9 cellular contexts compared by ENCODE assay signal in genomic region chr17:60743812-60744211, GRCh38.
A peak's percentile ranks its signal among the peaks of the same experiment; 100 is the strongest.
DNase-seq lines count a peak whose midpoint lies in the region; ATAC-seq and TF ChIP-seq lines count a peak whose summit lies in the region.
"Had no signal": no experiment of that assay in that cellular context is flagged by ENCODE, and none has a peak within 500 bp of the region (broad histone marks: within the 10 kb centered on the region; RNA-seq: fewer than 3 reads in every experiment).

No MANE protein-coding gene starts in this region.

- H2AK5ac ChIP-seq in IMR-90 (ENCODE audit: low read depth, low read length) (0 out of 2 replicates have a peak overlapping the region, but pooled peaks have one; percentile 15), mesenchymal stem cell (ENCODE audit: low read length, severe bottlenecking) (no peak overlapping the region)

- TF ChIP-seq CTCF in A673 (conservative IDR thresholded peaks at IDR 0.05; ENCODE audit: low read depth, low read length) = no peak
- TF ChIP-seq CTCF in IMR-90 (conservative IDR thresholded peaks at IDR 0.05; ENCODE audit: low read depth, low read length) = no peak

- CTCF ChIA-PET in A673 (lab: Charles Lee) = interaction anchor here (0.7 kb wide), 1 partner anchor 23 kb away, joined by 3 read pairs; no protein-coding TSS in a partner anchor
- CTCF ChIA-PET in IMR-90 (lab: Yijun Ruan, JAX) = interaction anchor here (0.8 kb wide), 1 partner anchor 227 kb away, joined by 3 read pairs; no protein-coding TSS in a partner anchor

- H3K4ac ChIP-seq in IMR-90 (ENCODE audit: low read depth, low read length) = peak overlapping the region; percentile 32; the same call in 1 of the 2 replicates
- H3K4ac ChIP-seq in mesenchymal stem cell (ENCODE audit: low read depth in 1 of 2, low read length in 2 of 2) = no peak overlapping the region

- dilution Hi-C loops in IMR-90 (cut with HindIII; ENCODE audit: low sequenced_read_pairs, unreplicated experiment) = no loop called here

- in situ Hi-C loops in IMR-90 (cut with MboI; ENCODE audit: low sequenced_read_pairs) = no loop called here

- H3K27ac ChIP-seq in A673 (ENCODE audit: low read depth, low read length, poor library complexity, severe bottlenecking) = peak overlapping the region; percentile 58
- peak overlapping the region; percentile 96 for H3K27ac ChIP-seq in IMR-90 (ENCODE audit: insufficient read depth, low read length)
- H3K27ac ChIP-seq in mesenchymal stem cell (ENCODE audit: low read length, poor library complexity, severe bottlenecking) = no peak overlapping the region

- H2BK15ac ChIP-seq in IMR-90 (ENCODE audit: low read depth, low read length) (peak overlapping the region; percentile 15; the same call in 1 of the 3 replicates), mesenchymal stem cell (ENCODE audit: low read depth, poor library complexity, severe bottlenecking) (no peak overlapping the region)

- peak overlapping the region; percentile 90 for H3K9ac ChIP-seq in IMR-90 (ENCODE audit: low read depth, low read length)
- H3K9ac ChIP-seq in mesenchymal stem cell (ENCODE audit: low read length) = peak overlapping the region; percentile 51

- DNase-seq in A673 (ENCODE audit: low spot score) (peak; percentile 77), IMR-90 (peak; percentile 43), dedifferentiated amniotic fluid mesenchymal stem cell (ENCODE audit: extremely low spot score) (peak; percentile 60), mesenchymal stem cell (no peak), activated gamma-delta T cell treated with Interleukin-2 at 50 U/mL for 16 hours (no peak), RPMI8226 (no peak), NK-92 (lab: John Stamatoyannopoulos, UW; ENCODE audit: unreplicated experiment) (no peak), NCI-H226 (no peak)
- DNase-seq: activated T-cell treated with anti-CD3 and anti-CD28 coated beads, Interleukin-2, amount 50 U/mL, for 1 hour had no signal

- H2BK12ac ChIP-seq in mesenchymal stem cell (ENCODE audit: low read length in 2 of 2) = no peak overlapping the region

- ATAC-seq in IMR-90 (ENCODE audit: low read depth) = peak; percentile 79

- peak overlapping the region; percentile 94 for H4K5ac ChIP-seq in IMR-90 (ENCODE audit: low read depth, low read length)

- H3K4me2 ChIP-seq in IMR-90 (ENCODE audit: low read depth, low read length) = peak overlapping the region; percentile 100
- H3K4me2 ChIP-seq in mesenchymal stem cell (ENCODE audit: low read length, poor library complexity, severe bottlenecking) = no peak overlapping the region

- H3K56ac ChIP-seq in IMR-90 (ENCODE audit: extremely low read depth, insufficient read depth, low read length) = peak overlapping the region; percentile 55; the same call in 1 of the 2 replicates

- H3K18ac ChIP-seq in IMR-90 (ENCODE audit: low read depth, low read length) (peak overlapping the region; percentile 98), mesenchymal stem cell (ENCODE audit: low read depth in 1 of 2, low read length in 2 of 2) (no peak overlapping the region)

- H2BK5ac ChIP-seq in IMR-90 (ENCODE audit: low read depth, low read length, poor library complexity, severe bottlenecking) (peak overlapping the region; percentile 40), mesenchymal stem cell (ENCODE audit: low read depth, low read length, poor library complexity, severe bottlenecking) (no peak overlapping the region)

- BruUV-seq in A673 (replicated peaks; lab: Mats Ljungman, UMichigan) (no TSS peak), IMR-90 (replicated peaks; lab: Mats Ljungman, UMichigan) (no TSS peak)

- H2AFZ ChIP-seq in IMR-90 (replicated peaks; ENCODE audit: low read length, poor library complexity) (peak overlapping the region; percentile 52), mesenchymal stem cell (ENCODE audit: low read depth, low read length) (no peak overlapping the region)

- H4K20me1 ChIP-seq in IMR-90 (ENCODE audit: insufficient read depth, low read length) = no peaks in the 10 kb centered on the region

- H3K9me3 ChIP-seq in A673 (ENCODE audit: low read depth, low read length, poor library complexity, severe bottlenecking) (no peaks in the 10 kb centered on the region), IMR-90 (ENCODE audit: control insufficient read depth, insufficient read depth, low read length) (no peaks in the 10 kb centered on the region), mesenchymal stem cell (ENCODE audit: control insufficient read depth, low read length) (no peaks in the 10 kb centered on the region)

- peak overlapping the region; percentile 50 for H2BK20ac ChIP-seq in IMR-90 (ENCODE audit: low read depth, low read length)

- peak overlapping the region; percentile 64; the same call in 1 of the 2 replicates for H4K91ac ChIP-seq in IMR-90 (ENCODE audit: insufficient read depth, low read depth, low read length)
- H4K91ac ChIP-seq in mesenchymal stem cell (ENCODE audit: low read length) = no peak overlapping the region

- H3K36me3 ChIP-seq in A673 (ENCODE audit: insufficient read depth, low read length, poor library complexity, severe bottlenecking) (no peaks in the 10 kb centered on the region), IMR-90 (ENCODE audit: control insufficient read depth, insufficient read depth, low read length) (no peaks in the 10 kb centered on the region), mesenchymal stem cell (ENCODE audit: control insufficient read depth in 1 of 2, insufficient read depth in 2 of 2, low read depth in 1 of 2, low read length in 2 of 2) (no peaks in the 10 kb centered on the region)

- H3K79me1 ChIP-seq in IMR-90 (ENCODE audit: low read depth in 1 of 2, low read length in 2 of 2) (no peaks in the 10 kb centered on the region), mesenchymal stem cell (replicated peaks; ENCODE audit: low read length, poor library complexity, severe bottlenecking) (peaks cover 2% of the 10 kb centered on the region)

- H3K4me1 ChIP-seq in A673 (ENCODE audit: insufficient read depth, low read length, poor library complexity, severe bottlenecking) (peaks cover 17% of the 10 kb centered on the region), IMR-90 (ENCODE audit: control insufficient read depth, insufficient read depth, low read length) (0 out of 2 replicates have a peak, but pooled peaks cover 2% of the 10 kb centered on the region), mesenchymal stem cell (ENCODE audit: control insufficient read depth, insufficient read depth, low read depth, low read length) (no peaks in the 10 kb centered on the region)

- TF ChIP-seq POLR2A in IMR-90 (IDR thresholded peaks at IDR 0.05; ENCODE audit: low read depth, low read length) = 0 out of 2 replicates have a peak, but pooled peaks have one; percentile 39

- H4K8ac ChIP-seq in IMR-90 (ENCODE audit: low read depth in 2 of 2, low read length in 2 of 2) (peak overlapping the region; percentile 40 to 65; a peak in 3 of 4 replicates), mesenchymal stem cell (ENCODE audit: low read length) (no peak overlapping the region)

- H3K14ac ChIP-seq in IMR-90 (replicated peaks; ENCODE audit: low read depth, low read length) = peak overlapping the region; percentile 39
- H3K14ac ChIP-seq in mesenchymal stem cell (ENCODE audit: low read length in 2 of 2) = no peak overlapping the region

- H3K23ac ChIP-seq in IMR-90 (ENCODE audit: low read depth, low read length) (peak overlapping the region; percentile 46), mesenchymal stem cell (ENCODE audit: low read length in 2 of 2) (no peak overlapping the region)

- intact Hi-C loops in A673 (cut with micrococcal nuclease; ENCODE audit: unreplicated experiment) = no loop called here
- intact Hi-C loops in IMR-90 (cut with micrococcal nuclease) = loop anchor here (1.0 kb wide), 1 partner anchor 658 kb away; no protein-coding TSS in a partner anchor

- H3K9me1 ChIP-seq in IMR-90 (ENCODE audit: insufficient read depth, low read length) = no peaks in the 10 kb centered on the region

- H2AK9ac ChIP-seq in IMR-90 (replicated peaks; ENCODE audit: low read depth, low read length, poor library complexity) = no peak overlapping the region

- TF ChIP-seq RAD21 in IMR-90 (IDR thresholded peaks at IDR 0.05; ENCODE audit: low read length) = no peak

- WGBS in IMR-90 (ENCODE audit: extremely low coverage in 2 of 2, insufficient read length in 1 of 2), 2 experiments = no CpG with 5 or more reads among the region's 5 CpGs
- WGBS in mesenchymal stem cell = 66% methylated on average over 3 of the region's 5 CpGs

- peak overlapping the region; percentile 66 for H2BK120ac ChIP-seq in IMR-90 (ENCODE audit: low read depth, low read length)
- no peak overlapping the region for H2BK120ac ChIP-seq in mesenchymal stem cell (ENCODE audit: low read depth, low read length)

- POLR2A ChIA-PET in A673 (lab: Charles Lee; ENCODE audit: low non-redundant PET) = no interaction called here
- POLR2A ChIA-PET in IMR-90 (lab: Charles Lee; ENCODE audit: unreplicated experiment) = interaction anchor here (0.6 kb wide), 1 partner anchor 654 kb away, joined by 3 read pairs; no protein-coding TSS in a partner anchor

- peak overlapping the region; percentile 24 for H3K4me3 ChIP-seq in A673 (ENCODE audit: low read depth, low read length, poor library complexity, severe bottlenecking)
- peak overlapping the region; percentile 44; the same call in 1 of the 2 replicates for H3K4me3 ChIP-seq in IMR-90 (ENCODE audit: insufficient read depth, low read depth, low read length)
- H3K4me3 ChIP-seq in mesenchymal stem cell (ENCODE audit: insufficient read depth in 1 of 2, low read depth in 1 of 2, low read length in 2 of 2) = no peak overlapping the region

- H3K27me3 ChIP-seq in A673 (replicated peaks; ENCODE audit: insufficient read depth, low read depth, low read length, poor library complexity) (no peaks in the 10 kb centered on the region), IMR-90 (ENCODE audit: control insufficient read depth, insufficient read depth, low read length) (no peaks in the 10 kb centered on the region), mesenchymal stem cell (ENCODE audit: control insufficient read depth in 1 of 2, insufficient read depth in 1 of 2, low read length in 2 of 2) (no peaks in the 10 kb centered on the region)

TF ChIP-seq in IMR-90, 13 proteins besides CTCF, POLR2A, EP300 and RAD21 (continues in another document):
- no peak for TF ChIP-seq CHD1 (IDR thresholded peaks at IDR 0.05; ENCODE audit: low read depth, low read length)
- no peak for TF ChIP-seq CEBPB (IDR thresholded peaks at IDR 0.05; ENCODE audit: low read depth, low read length)
- TF ChIP-seq RFX5 (IDR thresholded peaks at IDR 0.05; ENCODE audit: low read depth, low read length) = no peak
- no peak for TF ChIP-seq ELK1 (IDR thresholded peaks at IDR 0.05; ENCODE audit: borderline replicate concordance, low read depth, low read length)
- no peak for TF ChIP-seq RCOR1 (IDR thresholded peaks at IDR 0.05; ENCODE audit: insufficient replicate concordance, low read length)

Comparison
In these comparisons a context has a peak if more than half of its experiments do, and no peak if none do; other contexts are left out.
1. DNase-seq: peak in A673 (single experiment), IMR-90 (single experiment) and dedifferentiated amniotic fluid mesenchymal stem cell (single experiment); none in mesenchymal stem cell (single experiment), activated gamma-delta T cell treated with Interleukin-2 at 50 U/mL for 16 hours (single experiment), RPMI8226 (single experiment), NK-92 (single experiment) and NCI-H226 (single experiment).
2. H3K4me3 ChIP-seq: peak in A673 (single experiment) and IMR-90 (single experiment); none in mesenchymal stem cell (0 of 2).